In genomic region chr3:168998792-168999191, GRCh38 we compare ENCODE assay signal across 28 cellular contexts.
"Had no signal": no experiment of that assay in that cellular context is flagged by ENCODE, and none has a peak within 500 bp of the region (broad histone marks: within the 10 kb centered on the region; RNA-seq: fewer than 3 reads in every experiment).

No MANE protein-coding gene starts in this region.

- H3K27me3 ChIP-seq: body of pancreas, cardiac muscle cell, colonic mucosa, gastrocnemius medialis, hepatocyte, neutrophil, ovary, vagina had no signal

- H3K79me2 ChIP-seq: hepatocyte had no signal

- H2AFZ ChIP-seq: hepatocyte had no signal

- H3K27me3 Mint-ChIP-seq: activated naive CD8-positive, alpha-beta T cell; progenitor cell of endocrine pancreas; stimulated activated naive CD8-positive, alpha-beta T cell treated with anti-CD3 and anti-CD28 coated beads, Interleukin-15, Interleukin-2, amounts not matched to agents 100 ng/mL and 50 ng/mL, for 24 hours had no signal

- H3K4me3 Mint-ChIP-seq: activated naive CD8-positive, alpha-beta T cell; activated T-cell treated with anti-CD3 and anti-CD28 coated beads, Interleukin-2, amount 50 U/mL, for 72 hours; nephron; stimulated activated naive CD8-positive, alpha-beta T cell treated with anti-CD3 and anti-CD28 coated beads, Interleukin-15, Interleukin-2, amounts not matched to agents 100 ng/mL and 50 ng/mL, for 24 hours had no signal

- H3K36me3 Mint-ChIP-seq: activated naive CD8-positive, alpha-beta T cell had no signal

- H3K27ac Mint-ChIP-seq: activated naive CD8-positive, alpha-beta T cell; activated T-cell treated with anti-CD3 and anti-CD28 coated beads, Interleukin-2, amount 50 U/mL, for 72 hours; nephron; progenitor cell of endocrine pancreas; stimulated activated naive CD8-positive, alpha-beta T cell treated with anti-CD3 and anti-CD28 coated beads, Interleukin-15, Interleukin-2, amounts not matched to agents 100 ng/mL and 50 ng/mL, for 24 hours had no signal

- H3K4me3 ChIP-seq: body of pancreas, cardiac muscle cell, colonic mucosa, gastrocnemius medialis, hepatocyte, ovary, skin epidermis, thoracic aorta, vagina had no signal

- H3K4me1 ChIP-seq: body of pancreas, colonic mucosa, gastrocnemius medialis, vagina had no signal

- H3K9me3 Mint-ChIP-seq: nephron had no signal

- H3K4me2 ChIP-seq: hepatocyte had no signal

- H3K27ac ChIP-seq: body of pancreas, cardiac muscle cell, colonic mucosa, gastrocnemius medialis, hepatocyte, neutrophil, ovary, skin epidermis, thoracic aorta, vagina had no signal

- H3K4me1 Mint-ChIP-seq: nephron had no signal

- DNase-seq: activated CD4-positive, alpha-beta T cell treated with anti-CD3 and anti-CD28 coated beads for 4 hours; activated CD4-positive, alpha-beta T cell treated with anti-CD3 and anti-CD28 coated beads, Interleukin-2, amount 50 U/mL, for 4 hours; activated naive CD4-positive, alpha-beta T cell; activated T-cell treated with anti-CD3 and anti-CD28 coated beads for 4 hours; activated T-cell treated with anti-CD3 and anti-CD28 coated beads, Interleukin-2, amount 50 U/mL, for 72 hours; anterior cingulate cortex; body of pancreas; cerebellar nuclear complex; colonic mucosa; gastrocnemius medialis; islet precursor cell; left colon; mammary epithelial cell; ovary; stimulated activated CD4-positive, alpha-beta T cell treated with anti-CD3 and anti-CD28 coated beads, Interleukin-12 subunit alpha, Interleukin-12 subunit beta, amount 100 ng/mL, for 4 hours; stimulated activated CD4-positive, alpha-beta T cell treated with anti-CD3 and anti-CD28 coated beads, Interleukin-4, amount 100 ng/mL, for 1 hour; trophoblast cell had no signal

- H3K36me3 ChIP-seq: cardiac muscle cell, colonic mucosa, gastrocnemius medialis, neutrophil, ovary, thoracic aorta, vagina had no signal

- ATAC-seq: activated T-cell treated with anti-CD3 and anti-CD28 coated beads, Interleukin-2, amount 50 U/mL, for 72 hours; body of pancreas; gastrocnemius medialis; left colon; sciatic nerve had no signal

- H3K9me3 ChIP-seq: body of pancreas, colonic mucosa, gastrocnemius medialis, neutrophil, ovary, thoracic aorta, vagina had no signal
